Comparison of ENCODE assay signal across 8 cellular contexts in the genomic region with DNA sequence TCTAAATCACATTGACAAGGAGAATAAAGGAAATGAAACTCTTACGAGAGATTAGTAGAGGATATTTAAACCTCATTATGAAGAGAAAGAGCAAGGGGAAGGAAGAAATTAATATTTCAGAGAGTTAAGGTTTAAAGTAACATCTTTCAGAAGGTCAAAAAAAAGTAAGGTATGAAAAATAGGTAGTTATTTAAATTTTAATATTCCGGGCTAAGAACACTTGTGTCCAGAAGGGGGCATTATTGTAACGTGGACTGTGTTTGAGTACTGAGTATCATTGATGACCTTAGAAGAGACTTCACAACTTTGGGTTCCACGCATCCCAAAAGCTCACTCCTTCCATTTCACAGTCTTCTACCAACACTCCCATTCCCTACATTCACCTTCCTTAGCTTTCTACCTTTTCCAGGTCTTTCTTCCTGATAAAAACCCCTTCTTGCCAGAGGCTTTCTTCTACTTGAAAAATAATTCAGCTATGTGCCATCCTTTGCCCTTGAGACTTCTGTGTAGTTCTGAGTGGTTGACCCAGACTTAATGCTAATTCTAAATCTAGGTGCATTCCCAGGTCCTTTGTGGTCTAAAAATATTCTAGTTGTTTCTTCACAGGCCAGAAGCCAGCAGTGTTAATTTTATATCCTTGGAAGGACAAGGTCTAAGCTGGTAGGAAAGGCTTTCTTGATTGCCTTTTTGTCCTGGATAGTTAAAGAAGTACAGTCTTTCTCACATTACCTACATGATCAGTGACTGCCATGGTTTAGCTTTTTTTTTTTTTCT. TPM values are rescaled to one million over a fixed set of nuclear protein-coding genes. Genes with fewer than 3 reads are reported as not detected.
DNase-seq lines count a peak whose midpoint lies in the region; ATAC-seq and TF ChIP-seq lines count a peak whose summit lies in the region.

No MANE protein-coding gene starts in this region.

- H3K4me3 ChIP-seq in HCT116 (replicated peaks in 1 of 2; ENCODE audit: low read depth in 1 of 2, low read length in 2 of 2) (no peak overlapping the region), RWPE2 (ENCODE audit: severe bottlenecking) (no peak overlapping the region), skeletal muscle satellite cell (ENCODE audit: low read length) (no peak overlapping the region)

- no peaks in the 10 kb centered on the region for H3K9me2 ChIP-seq in HCT116 (ENCODE audit: insufficient read depth)

- BruUV-seq in HCT116 (replicated peaks; lab: Mats Ljungman, UMichigan), result no TSS peak

- peaks cover 38% of the 10 kb centered on the region for H3K79me2 ChIP-seq in HCT116 (ENCODE audit: insufficient read depth, low read length)

- H4K20me1 ChIP-seq in HCT116 (ENCODE audit: insufficient read depth), result no peaks in the 10 kb centered on the region

- CTCF ChIA-PET in HCT116 (lab: Charles Lee), result interaction anchor here (0.6 to 3.9 kb wide), 19 partner anchors 10 to 757 kb away, joined by 3 to 33 read pairs (median 4); a partner anchor contains a TSS

- intact Hi-C loops in HCT116 (cut with micrococcal nuclease), result loop anchor here (1.0 to 5.0 kb wide), 2 partner anchors 131 to 762 kb away; no protein-coding TSS in a partner anchor

- H3K9me3 ChIP-seq in HCT116 (ENCODE audit: control insufficient read depth in 1 of 2, insufficient read depth in 1 of 2, low read depth in 1 of 2, low read length in 2 of 2) (no peaks in the 10 kb centered on the region), RWPE2 (ENCODE audit: severe bottlenecking) (no peaks in the 10 kb centered on the region), skeletal muscle satellite cell (replicated peaks; ENCODE audit: low read length) (no peaks in the 10 kb centered on the region)

- RAD21 ChIA-PET in HCT116 (lab: Charles Lee; ENCODE audit: low non-redundant PET in 1 of 2, low total read pairs in 2 of 2, uncharacterized antibody in 2 of 2, unreplicated experiment in 2 of 2), result interaction anchor here (0.6 to 1.4 kb wide), 5 partner anchors 19 to 758 kb away, joined by 3 to 5 read pairs (median 3); no protein-coding TSS in a partner anchor

- H3K9ac ChIP-seq in HCT116 (ENCODE audit: low read length) (no peak overlapping the region), skeletal muscle satellite cell (ENCODE audit: low read depth, low read length) (peak overlapping the region; percentile 18)

- TF ChIP-seq CTCF in HCT116 (IDR thresholded peaks at IDR 0.05 in 2 of 3, conservative IDR thresholded peaks at IDR 0.05 in 1 of 3; ENCODE audit: borderline replicate concordance in 1 of 3, insufficient read depth in 1 of 3, low read depth in 2 of 3, low read length in 2 of 3) (peak; percentile 41 to 60 (median 49); a peak in 4 of 6 replicates), RWPE2 (IDR thresholded peaks at IDR 0.05; ENCODE audit: poor library complexity, severe bottlenecking) (peak; percentile 58), foreskin keratinocyte (conservative IDR thresholded peaks at IDR 0.05) (peak; percentile 72)

- no peaks in the 10 kb centered on the region for H3K27me3 ChIP-seq in HCT116 (ENCODE audit: insufficient read depth, low read length)
- H3K27me3 ChIP-seq in RWPE2 (ENCODE audit: insufficient read depth, poor library complexity, severe bottlenecking), result no peaks in the 10 kb centered on the region
- no peaks in the 10 kb centered on the region for H3K27me3 ChIP-seq in foreskin keratinocyte
- H3K27me3 ChIP-seq in skeletal muscle satellite cell (ENCODE audit: control insufficient read depth, insufficient read depth, low read length), result no peaks in the 10 kb centered on the region

- DNase-seq in COR-L47 (lab: John Stamatoyannopoulos, UW), result peak; percentile 27
- peak; percentile 29 for DNase-seq in HCT116 (ENCODE audit: low read depth, low spot score)
- DNase-seq in RWPE2 (ENCODE audit: low spot score), result no peak
- DNase-seq in foreskin keratinocyte, result no peak
- no peak for DNase-seq in stimulated activated CD4-positive, alpha-beta T cell treated with anti-CD3 and anti-CD28 coated beads, Interleukin-4, amount 100 ng/mL, for 4 hours

- POLR2A ChIA-PET in HCT116 (lab: Charles Lee), result interaction anchor here (0.6 kb wide), 1 partner anchor 33 kb away, joined by 3 read pairs; no protein-coding TSS in a partner anchor

- H3K4me2 ChIP-seq in HCT116 (ENCODE audit: low read length) (no peak overlapping the region), skeletal muscle satellite cell (ENCODE audit: low read length) (no peak overlapping the region)

- peaks cover 0 to 3% of the 10 kb centered on the region in 2 experiments; a peak in 1 of 4 replicates for H3K36me3 ChIP-seq in HCT116 (ENCODE audit: control insufficient read depth in 1 of 2, insufficient read depth in 2 of 2, low read length in 2 of 2)
- H3K36me3 ChIP-seq in RWPE2 (ENCODE audit: low read depth), result peaks cover 54% of the 10 kb centered on the region
- peaks cover 20% of the 10 kb centered on the region for H3K36me3 ChIP-seq in skeletal muscle satellite cell (ENCODE audit: insufficient read depth, low read length)

- H3K27ac ChIP-seq in HCT116 (ENCODE audit: low read depth, low read length), result no peak overlapping the region
- H3K27ac ChIP-seq in RWPE2 (ENCODE audit: poor library complexity, severe bottlenecking), result peak overlapping the region; percentile 9
- no peak overlapping the region for H3K27ac ChIP-seq in foreskin keratinocyte

- TF ChIP-seq RAD21 in HCT116 (IDR thresholded peaks at IDR 0.05; ENCODE audit: low read depth), result peak; percentile 69

- ATAC-seq in HCT116 (peak; percentile 65; the same call in 1 of the 2 replicates), RWPE2 (ENCODE audit: low read depth) (0 out of 3 replicates have a peak, but pooled peaks have one; percentile 31), foreskin keratinocyte (no peak), HG03521 (IDR thresholded peaks at IDR 0.05; ENCODE audit: unreplicated experiment) (no peak), GM18861 (IDR thresholded peaks at IDR 0.05; ENCODE audit: unreplicated experiment) (no peak)

- no peak overlapping the region for H2AFZ ChIP-seq in HCT116 (ENCODE audit: low read depth, low read length, poor library complexity, severe bottlenecking)

- H3K4me1 ChIP-seq in HCT116 (ENCODE audit: control insufficient read depth in 1 of 2, insufficient read depth in 2 of 2, low read length in 2 of 2) (peaks cover 0 to 4% of the 10 kb centered on the region in 2 experiments; a peak in 2 of 4 replicates), RWPE2 (ENCODE audit: insufficient read depth, poor library complexity, severe bottlenecking) (peaks cover 17% of the 10 kb centered on the region), foreskin keratinocyte (peaks cover 11% of the 10 kb centered on the region), skeletal muscle satellite cell (ENCODE audit: control insufficient read depth, insufficient read depth, low read length) (peaks cover 21% of the 10 kb centered on the region)

- TF ChIP-seq POLR2A in HCT116 (IDR thresholded peaks at IDR 0.05; ENCODE audit: borderline replicate concordance, extremely low read depth, insufficient read depth, insufficient read length), result no peak

TF ChIP-seq in HCT116, 20 proteins besides CTCF, POLR2A, EP300 and RAD21 (continues in another document):
- no peak for TF ChIP-seq ELF1 (IDR thresholded peaks at IDR 0.05; ENCODE audit: borderline replicate concordance, low read depth)
- TF ChIP-seq ZNF274 (IDR thresholded peaks at IDR 0.05; ENCODE audit: low read depth, low read length), result no peak
- TF ChIP-seq CEBPB (IDR thresholded peaks at IDR 0.05; ENCODE audit: low read depth), result no peak
- TF ChIP-seq, protein P1, sequence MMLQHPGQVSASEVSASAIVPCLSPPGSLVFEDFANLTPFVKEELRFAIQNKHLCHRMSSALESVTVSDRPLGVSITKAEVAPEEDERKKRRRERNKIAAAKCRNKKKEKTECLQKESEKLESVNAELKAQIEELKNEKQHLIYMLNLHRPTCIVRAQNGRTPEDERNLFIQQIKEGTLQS (IDR thresholded peaks at IDR 0.05), result no peak
- no peak for TF ChIP-seq CBX3 (IDR thresholded peaks at IDR 0.05; ENCODE audit: low read depth)
- TF ChIP-seq, protein P2, sequence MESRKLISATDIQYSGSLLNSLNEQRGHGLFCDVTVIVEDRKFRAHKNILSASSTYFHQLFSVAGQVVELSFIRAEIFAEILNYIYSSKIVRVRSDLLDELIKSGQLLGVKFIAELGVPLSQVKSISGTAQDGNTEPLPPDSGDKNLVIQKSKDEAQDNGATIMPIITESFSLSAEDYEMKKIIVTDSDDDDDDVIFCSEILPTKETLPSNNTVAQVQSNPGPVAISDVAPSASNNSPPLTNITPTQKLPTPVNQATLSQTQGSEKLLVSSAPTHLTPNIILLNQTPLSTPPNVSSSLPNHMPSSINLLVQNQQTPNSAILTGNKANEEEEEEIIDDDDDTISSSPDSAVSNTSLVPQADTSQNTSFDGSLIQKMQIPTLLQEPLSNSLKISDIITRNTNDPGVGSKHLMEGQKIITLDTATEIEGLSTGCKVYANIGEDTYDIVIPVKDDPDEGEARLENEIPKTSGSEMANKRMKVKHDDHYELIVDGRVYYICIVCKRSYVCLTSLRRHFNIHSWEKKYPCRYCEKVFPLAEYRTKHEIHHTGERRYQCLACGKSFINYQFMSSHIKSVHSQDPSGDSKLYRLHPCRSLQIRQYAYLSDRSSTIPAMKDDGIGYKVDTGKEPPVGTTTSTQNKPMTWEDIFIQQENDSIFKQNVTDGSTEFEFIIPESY (IDR thresholded peaks at IDR 0.05; ENCODE audit: extremely low read depth, insufficient replicate concordance, low read length), result no peak
- TF ChIP-seq SIN3A (IDR thresholded peaks at IDR 0.05; ENCODE audit: low read depth), result no peak
- TF ChIP-seq JUND (IDR thresholded peaks at IDR 0.05), result no peak
- no peak for TF ChIP-seq TCF7L2 (IDR thresholded peaks at IDR 0.05; ENCODE audit: borderline replicate concordance, extremely low read depth, insufficient read depth, insufficient read length)
- no peak for TF ChIP-seq EZH2phosphoT487 (IDR thresholded peaks at IDR 0.05; ENCODE audit: borderline replicate concordance)
- TF ChIP-seq EZH2 (IDR thresholded peaks at IDR 0.05), result no peak
- no peak for TF ChIP-seq SP1 (IDR thresholded peaks at IDR 0.05; ENCODE audit: low read depth)
- TF ChIP-seq EGR1 (IDR thresholded peaks at IDR 0.05; ENCODE audit: low read depth), result no peak
- no peak for TF ChIP-seq YY1 (IDR thresholded peaks at IDR 0.05; ENCODE audit: extremely low read depth, insufficient replicate concordance, low read depth, low read length)
- TF ChIP-seq POLR2AphosphoS5 (IDR thresholded peaks at IDR 0.05; ENCODE audit: low read depth, low read length), result no peak

RNA-seq across cellular contexts. Expression of a gene that starts 16.5 kb away (rescaled TPM):
- 39.4 TPM for total RNA-seq in HCT116 (2021; ENCODE audit: unreplicated experiment)
- polyA plus RNA-seq in HCT116 (2012), result 31.6 and 34.2 TPM in 2 replicates
- 124 and 140 TPM in 2 replicates for total RNA-seq in foreskin keratinocyte
- 82.7 and 83.9 TPM in 2 replicates for polyA plus RNA-seq in foreskin keratinocyte
- total RNA-seq in skeletal muscle satellite cell (2012; rRNA removed), result 89.7 and 93.5 TPM in 2 replicates

Comparison
In these comparisons a context has a peak if more than half of its experiments do, and no peak if none do; other contexts are left out.
1. DNase-seq: peak in COR-L47 (single experiment) and HCT116 (single experiment); none in RWPE2 (single experiment), foreskin keratinocyte (0 of 2) and stimulated activated CD4-positive, alpha-beta T cell treated with anti-CD3 and anti-CD28 coated beads, Interleukin-4, amount 100 ng/mL, for 4 hours (0 of 2).
2. ATAC-seq: peak in HCT116 (single experiment) and RWPE2 (single experiment); none in foreskin keratinocyte (single experiment), HG03521 (single experiment) and GM18861 (single experiment).
3. Peak in every context shown above with its lines, with median percentiles within 50 percentile points of each other: CTCF ChIP-seq.